ENCODE assay signal across 18 cellular contexts in genomic region chr16:31286421-31287032, GRCh38. TPM values are rescaled to one million over a fixed set of nuclear protein-coding genes. Genes with fewer than 3 reads are reported as not detected.
DNase-seq lines count a peak whose midpoint lies in the region; ATAC-seq and TF ChIP-seq lines count a peak whose summit lies in the region.
"Had no signal": no experiment of that assay in that cellular context is flagged by ENCODE, and none has a peak within 500 bp of the region (broad histone marks: within the 10 kb centered on the region; RNA-seq: fewer than 3 reads in every experiment).

No MANE protein-coding gene starts in this region.

- H3K27ac ChIP-seq in smooth muscle cell (ENCODE audit: low read depth), result no peak overlapping the region
- H3K27ac ChIP-seq in mesenchymal stem cell (ENCODE audit: low read length, poor library complexity, severe bottlenecking), result no peak overlapping the region
- H3K27ac ChIP-seq: cardiac muscle cell, GM23248, RWPE1 had no signal

- intact Hi-C loops in Right ventricle myocardium superior (cut with DNase I), result no loop called here

- H3K23ac ChIP-seq in mesenchymal stem cell (ENCODE audit: low read length in 2 of 2), result no peak overlapping the region

- no peak overlapping the region for H2AK5ac ChIP-seq in mesenchymal stem cell (ENCODE audit: low read length, severe bottlenecking)

- H3F3A ChIP-seq in smooth muscle cell (ENCODE audit: low read depth), result no peaks in the 10 kb centered on the region

- no peak overlapping the region for H2AFZ ChIP-seq in smooth muscle cell (ENCODE audit: low read depth)
- H2AFZ ChIP-seq in mesenchymal stem cell (ENCODE audit: low read depth, low read length), result no peak overlapping the region
- H2AFZ ChIP-seq: GM23248 had no signal

- TF ChIP-seq CTCF in GM12865 (IDR thresholded peaks at IDR 0.05; ENCODE audit: insufficient read depth, low read depth, low read length, missing control alignments) (no peak), smooth muscle cell (IDR thresholded peaks at IDR 0.05; ENCODE audit: borderline replicate concordance, insufficient read depth, poor library complexity, severe bottlenecking) (no peak)

- WGBS in smooth muscle cell (ENCODE audit: low lambda C conversion rate), result 83% methylated on average over 3 of the region's 3 CpGs
- WGBS in mesenchymal stem cell, result 40% methylated on average over 1 of the region's 3 CpGs

- H2BK5ac ChIP-seq in mesenchymal stem cell (ENCODE audit: low read depth, low read length, poor library complexity, severe bottlenecking), result no peak overlapping the region

- H3K27me3 ChIP-seq in smooth muscle cell (ENCODE audit: low read depth) (no peaks in the 10 kb centered on the region), mesenchymal stem cell (ENCODE audit: control insufficient read depth in 1 of 2, insufficient read depth in 1 of 2, low read length in 2 of 2) (peaks cover 0 to 2% of the 10 kb centered on the region in 2 experiments)
- H3K27me3 ChIP-seq: cardiac muscle cell had no signal

- no peaks in the 10 kb centered on the region for H3K79me1 ChIP-seq in mesenchymal stem cell (replicated peaks; ENCODE audit: low read length, poor library complexity, severe bottlenecking)

- no peak overlapping the region for H2BK15ac ChIP-seq in mesenchymal stem cell (ENCODE audit: low read depth, poor library complexity, severe bottlenecking)

- no peak overlapping the region for H4K8ac ChIP-seq in mesenchymal stem cell (ENCODE audit: low read length)

- peak; percentile 45 for DNase-seq in GM12865 (ENCODE audit: low read depth)
- DNase-seq in OCI-M1 (lab: John Stamatoyannopoulos, UW), result peak; percentile 33
- DNase-seq in NCI-H1436 treated with DMSO at 0.1 percent for 48 hours (lab: John Stamatoyannopoulos, UW), result no peak
- DNase-seq in smooth muscle cell (lab: John Stamatoyannopoulos, UW; ENCODE audit: unreplicated experiment), result no peak
- DNase-seq in mesenchymal stem cell, result no peak
- DNase-seq in Right ventricle myocardium superior, result no peak
- DNase-seq: activated CD8-positive, alpha-beta memory T cell treated with anti-CD3 and anti-CD28 coated beads for 24 hours; COR-L47; EL; GM23248; hippocampal formation; Kasumi-1; NCI-H1417; NCI-H82 had no signal

- H3K4me1 ChIP-seq in smooth muscle cell (ENCODE audit: low read depth), result no peaks in the 10 kb centered on the region
- no peaks in the 10 kb centered on the region for H3K4me1 ChIP-seq in mesenchymal stem cell (ENCODE audit: control insufficient read depth, insufficient read depth, low read depth, low read length)

- H3K9ac ChIP-seq in smooth muscle cell (ENCODE audit: low read depth), result no peak overlapping the region
- H3K9ac ChIP-seq in mesenchymal stem cell (ENCODE audit: low read length), result no peak overlapping the region
- H3K9ac ChIP-seq: GM23248 had no signal

- H3K4me3 ChIP-seq in GM12865 (ENCODE audit: low read depth, low read length), result no peak overlapping the region
- H3K4me3 ChIP-seq in smooth muscle cell, result no peak overlapping the region
- H3K4me3 ChIP-seq in mesenchymal stem cell (ENCODE audit: insufficient read depth in 1 of 2, low read depth in 1 of 2, low read length in 2 of 2), result no peak overlapping the region
- H3K4me3 ChIP-seq: cardiac muscle cell, GM23248 had no signal

- no peaks in the 10 kb centered on the region for H3K79me2 ChIP-seq in smooth muscle cell (ENCODE audit: low read depth)

- H2BK120ac ChIP-seq in mesenchymal stem cell (ENCODE audit: low read depth, low read length), result no peak overlapping the region

- no peak overlapping the region for H2BK12ac ChIP-seq in mesenchymal stem cell (ENCODE audit: low read length in 2 of 2)

- ATAC-seq in GM18907 (IDR thresholded peaks at IDR 0.05; ENCODE audit: unreplicated experiment) (peak; percentile 59), HG02678 (IDR thresholded peaks at IDR 0.05; ENCODE audit: unreplicated experiment) (peak; percentile 64), Right ventricle myocardium superior (ENCODE audit: poor library complexity) (no peak)

- H3K4me2 ChIP-seq in smooth muscle cell (no peak overlapping the region), mesenchymal stem cell (ENCODE audit: low read length, poor library complexity, severe bottlenecking) (no peak overlapping the region)

- no peak overlapping the region for H3K14ac ChIP-seq in mesenchymal stem cell (ENCODE audit: low read length in 2 of 2)

- H3K36me3 ChIP-seq in smooth muscle cell (ENCODE audit: low read depth), result no peaks in the 10 kb centered on the region
- H3K36me3 ChIP-seq in mesenchymal stem cell (ENCODE audit: control insufficient read depth in 1 of 2, insufficient read depth in 2 of 2, low read depth in 1 of 2, low read length in 2 of 2), result no peaks in the 10 kb centered on the region
- H3K36me3 ChIP-seq: cardiac muscle cell had no signal

- no peak overlapping the region for H4K91ac ChIP-seq in mesenchymal stem cell (ENCODE audit: low read length)

- no peak overlapping the region for H3K18ac ChIP-seq in mesenchymal stem cell (ENCODE audit: low read depth in 1 of 2, low read length in 2 of 2)

- H4K20me1 ChIP-seq in smooth muscle cell (ENCODE audit: low read depth), result no peaks in the 10 kb centered on the region

- H3K4ac ChIP-seq in mesenchymal stem cell (ENCODE audit: low read depth in 1 of 2, low read length in 2 of 2), result no peak overlapping the region

- H3K9me3 ChIP-seq in smooth muscle cell (replicated peaks; ENCODE audit: low read depth) (no peaks in the 10 kb centered on the region), mesenchymal stem cell (ENCODE audit: control insufficient read depth, low read length) (no peaks in the 10 kb centered on the region)

RNA-seq across cellular contexts. Expression of gene ITGAM, which starts 26.8 kb away (rescaled TPM):
- 0.40 TPM in 1 of 2 replicates, not detected in the other for total RNA-seq in smooth muscle cell
- polyA plus RNA-seq in smooth muscle cell, result not detected in 2 replicates
- polyA plus RNA-seq in mesenchymal stem cell (2013, experiment 1 of 2), result not detected
- polyA plus RNA-seq in mesenchymal stem cell (2013, experiment 2 of 2), result not detected
- 8.6 TPM for total RNA-seq in Right ventricle myocardium superior
- total RNA-seq: cardiac muscle cell, GM23248 had no signal
- polyA plus RNA-seq: cardiac muscle cell, GM23248 had no signal

Comparison
In these comparisons a context has a peak if more than half of its experiments do, and no peak if none do; other contexts are left out.
1. DNase-seq: peak in GM12865 (single experiment) and OCI-M1 (single experiment); none in NCI-H1436 treated with DMSO at 0.1 percent for 48 hours (single experiment), smooth muscle cell (single experiment), mesenchymal stem cell (single experiment) and Right ventricle myocardium superior (single experiment).